In genomic region chr20:4812216-4812615, GRCh38 we compare ENCODE assay signal across 10 cellular contexts. TPM values are rescaled to one million over a fixed set of nuclear protein-coding genes. Genes with fewer than 3 reads are reported as not detected.
DNase-seq lines count a peak whose midpoint lies in the region; ATAC-seq and TF ChIP-seq lines count a peak whose summit lies in the region.
"Had no signal": no experiment of that assay in that cellular context is flagged by ENCODE, and none has a peak within 500 bp of the region (broad histone marks: within the 10 kb centered on the region; RNA-seq: fewer than 3 reads in every experiment).

No MANE protein-coding gene starts in this region.

- H3K9me2 ChIP-seq in PC-9 (ENCODE audit: insufficient read depth), result no peaks in the 10 kb centered on the region

- no peaks in the 10 kb centered on the region for H3K79me2 ChIP-seq in PC-9 (ENCODE audit: low read depth)

- no peak overlapping the region for H3K27ac ChIP-seq in PC-9

- H3K4me1 ChIP-seq in PC-9 (replicated peaks; ENCODE audit: insufficient read depth), result no peaks in the 10 kb centered on the region
- H3K4me1 ChIP-seq: BE2C had no signal

- peak; percentile 26 for DNase-seq in stimulated activated CD4-positive, alpha-beta T cell treated with anti-CD3 and anti-CD28 coated beads, Interleukin-15, amount 100 ng/mL, for 24 hours
- DNase-seq in stimulated activated CD4-positive, alpha-beta T cell treated with anti-CD3 and anti-CD28 coated beads, Interleukin-1b, Interleukin-23, amount 100 ng/mL, for 48 hours, result no peak
- peak; percentile 41 for DNase-seq in activated naive CD4-positive, alpha-beta T cell treated with anti-CD3 and anti-CD28 coated beads, Interleukin-2, amount 10 ng/mL, durations not matched to agents 7 days and 5 days
- no peak for DNase-seq in memory B cell (ENCODE audit: low spot score in 2 of 2)
- DNase-seq in islet precursor cell, result no peak
- DNase-seq in NCI-H128 (lab: John Stamatoyannopoulos, UW; ENCODE audit: unreplicated experiment), result no peak
- DNase-seq in PC-9, result no peak
- DNase-seq in amygdala (lab: John Stamatoyannopoulos, UW), result no peak
- DNase-seq: BE2C had no signal

- H3F3A ChIP-seq in PC-9 (ENCODE audit: insufficient read depth, low read depth), result no peaks in the 10 kb centered on the region

- no TSS peak for BruUV-seq in PC-9 (replicated peaks; lab: Mats Ljungman, UMichigan)

- H3K4me2 ChIP-seq in PC-9, result no peak overlapping the region

- H3K4me3 ChIP-seq in PC-9, result no peak overlapping the region

- CTCF ChIA-PET in activated naive CD4-positive, alpha-beta T cell treated with anti-CD3 and anti-CD28 coated beads, Interleukin-2, amount 10 ng/mL, durations not matched to agents 7 days and 5 days (lab: Charles Lee), result no interaction called here
- CTCF ChIA-PET in PC-9 (lab: Charles Lee), result no interaction called here

- ATAC-seq in memory B cell (ENCODE audit: low read depth), result no peak

- H3K9me3 Mint-ChIP-seq in activated naive CD4-positive, alpha-beta T cell treated with anti-CD3 and anti-CD28 coated beads, Interleukin-2, amount 10 ng/mL, durations not matched to agents 7 days and 5 days, result no peaks in the 10 kb centered on the region
- peaks cover 2% of the 10 kb centered on the region for H3K9me3 Mint-ChIP-seq in memory B cell

- peaks cover 82% of the 10 kb centered on the region for H3K4me1 Mint-ChIP-seq in activated naive CD4-positive, alpha-beta T cell treated with anti-CD3 and anti-CD28 coated beads, Interleukin-2, amount 10 ng/mL, durations not matched to agents 7 days and 5 days
- H3K4me1 Mint-ChIP-seq in memory B cell, result peaks cover 70% of the 10 kb centered on the region

- H3K36me3 Mint-ChIP-seq in activated naive CD4-positive, alpha-beta T cell treated with anti-CD3 and anti-CD28 coated beads, Interleukin-2, amount 10 ng/mL, durations not matched to agents 7 days and 5 days, result peaks cover 70% of the 10 kb centered on the region
- peaks cover 15% of the 10 kb centered on the region for H3K36me3 Mint-ChIP-seq in memory B cell

- H3K36me3 ChIP-seq in PC-9 (ENCODE audit: low read depth), result no peaks in the 10 kb centered on the region
- H3K36me3 ChIP-seq: BE2C had no signal

- no peaks in the 10 kb centered on the region for H3K9me3 ChIP-seq in PC-9 (ENCODE audit: insufficient read depth, low read depth)
- H3K9me3 ChIP-seq: BE2C had no signal

- H2AFZ ChIP-seq in PC-9, result no peak overlapping the region

- H3K27me3 ChIP-seq in PC-9 (ENCODE audit: insufficient read depth, low read depth), result no peaks in the 10 kb centered on the region

- POLR2A ChIA-PET in PC-9 (lab: Charles Lee; ENCODE audit: unreplicated experiment), result interaction anchor here (0.6 kb wide), 1 partner anchor 307 kb away, joined by 3 read pairs; no protein-coding TSS in a partner anchor

- TF ChIP-seq CTCF in PC-9 (conservative IDR thresholded peaks at IDR 0.05), result no peak

- intact Hi-C loops in PC-9 (cut with micrococcal nuclease; ENCODE audit: unreplicated experiment), result no loop called here

- H3K4me3 Mint-ChIP-seq in activated naive CD4-positive, alpha-beta T cell treated with anti-CD3 and anti-CD28 coated beads, Interleukin-2, amount 10 ng/mL, durations not matched to agents 7 days and 5 days, result peak overlapping the region; percentile 91
- H3K4me3 Mint-ChIP-seq in memory B cell, result peak overlapping the region; percentile 89

- H4K20me1 ChIP-seq in PC-9 (ENCODE audit: insufficient read depth), result no peaks in the 10 kb centered on the region

- peak overlapping the region; percentile 98 for H3K27ac Mint-ChIP-seq in activated naive CD4-positive, alpha-beta T cell treated with anti-CD3 and anti-CD28 coated beads, Interleukin-2, amount 10 ng/mL, durations not matched to agents 7 days and 5 days
- H3K27ac Mint-ChIP-seq in memory B cell, result peak overlapping the region; percentile 100

- no peaks in the 10 kb centered on the region for H3K27me3 Mint-ChIP-seq in activated naive CD4-positive, alpha-beta T cell treated with anti-CD3 and anti-CD28 coated beads, Interleukin-2, amount 10 ng/mL, durations not matched to agents 7 days and 5 days
- no peaks in the 10 kb centered on the region for H3K27me3 Mint-ChIP-seq in memory B cell

RNA-seq across cellular contexts. Expression of gene RASSF2, which starts 11.2 kb away (rescaled TPM):
- 8.2 and 9.4 TPM in 2 replicates for total RNA-seq in PC-9 (2021)
- total RNA-seq: MCF 10A had no signal

Comparison
In these comparisons a context has a peak if more than half of its experiments do, and no peak if none do; other contexts are left out.
1. DNase-seq: peak in stimulated activated CD4-positive, alpha-beta T cell treated with anti-CD3 and anti-CD28 coated beads, Interleukin-15, amount 100 ng/mL, for 24 hours (single experiment) and activated naive CD4-positive, alpha-beta T cell treated with anti-CD3 and anti-CD28 coated beads, Interleukin-2, amount 10 ng/mL, durations not matched to agents 7 days and 5 days (single experiment); none in stimulated activated CD4-positive, alpha-beta T cell treated with anti-CD3 and anti-CD28 coated beads, Interleukin-1b, Interleukin-23, amount 100 ng/mL, for 48 hours (single experiment), memory B cell (0 of 2), islet precursor cell (single experiment), NCI-H128 (single experiment), PC-9 (0 of 2) and amygdala (0 of 56).